ENCODE assay signal across 11 cellular contexts in the genomic region with DNA sequence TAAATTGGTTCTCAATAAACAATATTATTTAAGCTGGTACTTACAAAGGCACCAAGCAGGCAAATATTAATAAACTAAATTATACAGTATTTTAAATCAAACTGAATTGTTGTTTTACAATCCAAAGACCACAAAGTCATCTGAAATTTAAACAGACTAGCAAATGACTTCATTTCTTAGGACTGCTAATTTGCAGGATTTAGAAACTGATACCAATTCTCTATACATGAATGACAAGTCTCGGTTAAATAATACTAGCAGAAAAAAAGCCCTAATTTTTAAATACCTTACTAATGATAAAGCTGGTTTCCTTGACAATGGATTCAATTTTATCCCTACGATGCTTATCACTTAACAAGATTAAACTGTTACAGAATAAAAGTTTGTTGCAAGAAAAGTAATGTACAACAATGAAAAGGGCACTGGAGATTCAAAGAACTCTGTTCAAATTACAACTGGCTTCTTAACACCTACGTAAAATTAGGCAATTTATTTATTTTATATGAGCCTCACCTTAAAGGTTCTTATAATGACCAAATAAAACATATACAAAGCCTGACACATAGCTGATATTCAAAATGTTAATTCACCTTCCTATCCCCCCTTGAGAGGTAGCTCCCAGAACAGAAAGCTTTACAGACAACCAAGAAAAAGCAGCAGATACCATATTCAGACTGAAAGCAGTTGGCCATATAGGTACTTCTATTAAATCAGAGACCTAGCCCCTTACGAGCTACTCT. TPM values are rescaled to one million over a fixed set of nuclear protein-coding genes. Genes with fewer than 3 reads are reported as not detected.
DNase-seq lines count a peak whose midpoint lies in the region; ATAC-seq and TF ChIP-seq lines count a peak whose summit lies in the region.
"Had no signal": no experiment of that assay in that cellular context is flagged by ENCODE, and none has a peak within 500 bp of the region (broad histone marks: within the 10 kb centered on the region; RNA-seq: fewer than 3 reads in every experiment).

No MANE protein-coding gene starts in this region.

- CTCF ChIA-PET in T-cell (lab: Charles Lee): interaction anchor here in 1 of 2 donors (1.2 kb wide), 1 partner anchor 19 kb away, joined by 3 read pairs; no protein-coding TSS in a partner anchor

- H3K36me3 Mint-ChIP-seq in T-cell (peaks cover 14% of the 10 kb centered on the region), glutamatergic neuron (ENCODE audit: unreplicated experiment) (no peaks in the 10 kb centered on the region)

- DNase-seq in GM12865 (ENCODE audit: low read depth): peak; percentile 44
- DNase-seq in T-cell: no peak
- DNase-seq in nucleus accumbens (lab: John Stamatoyannopoulos, UW): no peak
- no peak for DNase-seq in glutamatergic neuron
- no peak for DNase-seq in 8988T
- DNase-seq: NCI-H146, upper lobe of left lung had no signal

- H3K4me3 ChIP-seq in GM12865 (ENCODE audit: low read depth, low read length): peak overlapping the region; percentile 13; the same call in 1 of the 2 replicates
- H3K4me3 ChIP-seq: upper lobe of left lung had no signal

- peak overlapping the region in 2 of 3 donors; percentile 7 to 48 for H3K4me3 Mint-ChIP-seq in T-cell
- no peak overlapping the region for H3K4me3 Mint-ChIP-seq in glutamatergic neuron (ENCODE audit: unreplicated experiment)

- H3K27ac Mint-ChIP-seq in T-cell (peak overlapping the region; percentile 58 to 76), glutamatergic neuron (ENCODE audit: unreplicated experiment) (no peak overlapping the region)

- peak; percentile 74 for ATAC-seq in GM18907 (IDR thresholded peaks at IDR 0.05; ENCODE audit: unreplicated experiment)
- peak; percentile 59 for ATAC-seq in HG02870 (IDR thresholded peaks at IDR 0.05; ENCODE audit: unreplicated experiment)
- peak in 1 of 4 experiments; percentile 35 for ATAC-seq in T-cell (replicated peaks in 1 of 4)
- no peak for ATAC-seq in HG03565 (IDR thresholded peaks at IDR 0.05; ENCODE audit: unreplicated experiment)
- ATAC-seq: esophagus mucosa had no signal

- H3K4me1 Mint-ChIP-seq in T-cell (peaks cover 60 to 77% (median 66%) of the 10 kb centered on the region in 3 donors), glutamatergic neuron (ENCODE audit: low read depth, unreplicated experiment) (peaks cover 3% of the 10 kb centered on the region)

- no peak for TF ChIP-seq CTCF in GM12865 (IDR thresholded peaks at IDR 0.05; ENCODE audit: insufficient read depth, low read depth, low read length, missing control alignments)
- TF ChIP-seq CTCF in glutamatergic neuron (IDR thresholded peaks at IDR 0.05; ENCODE audit: partially characterized antibody, unreplicated experiment): no peak

- H3K9me3 Mint-ChIP-seq in T-cell (no peaks in the 10 kb centered on the region), glutamatergic neuron (ENCODE audit: unreplicated experiment) (no peaks in the 10 kb centered on the region)

- POLR2A ChIA-PET in T-cell (lab: Charles Lee): interaction anchor here (0.6 to 1.5 kb wide), 4 partner anchors 15 to 33 kb away, joined by 3 to 6 read pairs (median 5); a partner anchor contains a TSS

- H3K27me3 Mint-ChIP-seq in T-cell: no peaks in the 10 kb centered on the region
- no peaks in the 10 kb centered on the region for H3K27me3 Mint-ChIP-seq in glutamatergic neuron (ENCODE audit: unreplicated experiment)

RNA-seq across cellular contexts. Expression of a gene that starts 33.1 kb away (rescaled TPM):
- total RNA-seq in T-cell: 100 to 1,000 TPM in 1 of 5 donors, 10 to 100 TPM in 4; 51.4 to 112 (median 69.7) TPM
- total RNA-seq in glutamatergic neuron (ENCODE audit: unreplicated experiment): 93.4 TPM
